ENCODE assay signal across 10 cellular contexts in genomic region chr10:73967544-73967943, GRCh38. TPM values are rescaled to one million over a fixed set of nuclear protein-coding genes. Genes with fewer than 3 reads are reported as not detected.
DNase-seq lines count a peak whose midpoint lies in the region; ATAC-seq and TF ChIP-seq lines count a peak whose summit lies in the region.
"Had no signal": no experiment of that assay in that cellular context is flagged by ENCODE, and none has a peak within 500 bp of the region (broad histone marks: within the 10 kb centered on the region; RNA-seq: fewer than 3 reads in every experiment).

No MANE protein-coding gene starts in this region.

- H3K27me3 ChIP-seq in HUES64 (ENCODE audit: insufficient read depth, low read length) (no peaks in the 10 kb centered on the region), mesenchymal stem cell (ENCODE audit: control insufficient read depth in 1 of 2, insufficient read depth in 1 of 2, low read length in 2 of 2) (no peaks in the 10 kb centered on the region), stomach smooth muscle (ENCODE audit: control insufficient read depth in 1 of 2, insufficient read depth in 2 of 2, low read length in 2 of 2) (no peaks in the 10 kb centered on the region)

- peak overlapping the region; percentile 85 to 91 for H3K18ac ChIP-seq in mesenchymal stem cell (ENCODE audit: low read depth in 1 of 2, low read length in 2 of 2)

- H3K4ac ChIP-seq in mesenchymal stem cell (ENCODE audit: low read depth in 1 of 2, low read length in 2 of 2), result peak overlapping the region; percentile 73 to 83

- peak overlapping the region; percentile 29 for H2BK15ac ChIP-seq in mesenchymal stem cell (ENCODE audit: low read depth, poor library complexity, severe bottlenecking)

- no peak overlapping the region for H2BK5ac ChIP-seq in mesenchymal stem cell (ENCODE audit: low read depth, low read length, poor library complexity, severe bottlenecking)

- H3K36me3 ChIP-seq in HUES64 (ENCODE audit: insufficient read depth, low read length), result no peaks in the 10 kb centered on the region
- H3K36me3 ChIP-seq in mesenchymal stem cell (ENCODE audit: control insufficient read depth in 1 of 2, insufficient read depth in 2 of 2, low read depth in 1 of 2, low read length in 2 of 2), result no peaks in the 10 kb centered on the region
- no peaks in the 10 kb centered on the region for H3K36me3 ChIP-seq in stomach smooth muscle (ENCODE audit: control insufficient read depth in 2 of 2, insufficient read depth in 2 of 2, low read length in 2 of 2)

- H4K8ac ChIP-seq in mesenchymal stem cell (ENCODE audit: low read length), result no peak overlapping the region

- no peak overlapping the region for H3K23ac ChIP-seq in mesenchymal stem cell (ENCODE audit: low read length in 2 of 2)

- no peaks in the 10 kb centered on the region for H3K27me3 Mint-ChIP-seq in brain
- H3K27me3 Mint-ChIP-seq in stimulated activated naive B cell treated with anti-CD40 and anti-IgM and Interleukin-4, amounts not matched to agents 10 μg/mL and 1 μg/mL and 100 μg/mL, for 72 hours, result no peaks in the 10 kb centered on the region
- H3K27me3 Mint-ChIP-seq in naive thymus-derived CD8-positive, alpha-beta T cell, result no peaks in the 10 kb centered on the region
- H3K27me3 Mint-ChIP-seq: activated T-cell treated with anti-CD3 and anti-CD28 coated beads, Interleukin-2, amount 50 U/mL, for 24 hours had no signal

- WGBS in HUES64, result 53% methylated on average over 5 of the region's 5 CpGs
- WGBS in mesenchymal stem cell, result 56% methylated on average over 4 of the region's 5 CpGs

- POLR2A ChIA-PET in naive thymus-derived CD8-positive, alpha-beta T cell (lab: Charles Lee), result no interaction called here

- H4K91ac ChIP-seq in mesenchymal stem cell (ENCODE audit: low read length), result peak overlapping the region; percentile 19

- peak overlapping the region; percentile 98 to 99 for H2BK12ac ChIP-seq in mesenchymal stem cell (ENCODE audit: low read length in 2 of 2)

- no peak overlapping the region for H3K4me3 ChIP-seq in HUES64 (ENCODE audit: low read length)
- H3K4me3 ChIP-seq in mesenchymal stem cell (ENCODE audit: insufficient read depth in 1 of 2, low read depth in 1 of 2, low read length in 2 of 2), result no peak overlapping the region
- H3K4me3 ChIP-seq in stomach smooth muscle (ENCODE audit: low read length in 2 of 2), result no peak overlapping the region

- DNase-seq in mesenchymal stem cell, result peak; percentile 45
- no peak for DNase-seq in stimulated activated naive B cell treated with anti-CD40 and anti-IgM and Interleukin-4, amounts not matched to agents 10 μg/mL and 1 μg/mL and 100 μg/mL, for 72 hours
- no peak for DNase-seq in naive thymus-derived CD8-positive, alpha-beta T cell
- no peak for DNase-seq in T-helper 9 cell
- DNase-seq in NCI-H82 treated with DMSO at 0.1 percent for 48 hours (lab: John Stamatoyannopoulos, UW; ENCODE audit: unreplicated experiment), result no peak
- DNase-seq: activated CD4-positive, alpha-beta T cell treated with anti-CD3 and anti-CD28 coated beads for 48 hours; activated T-cell treated with anti-CD3 and anti-CD28 coated beads, Interleukin-2, amount 50 U/mL, for 24 hours had no signal

- H3K4me1 Mint-ChIP-seq in brain, result peaks cover 40% of the 10 kb centered on the region
- peaks cover 6 to 7% of the 10 kb centered on the region in 2 donors for H3K4me1 Mint-ChIP-seq in stimulated activated naive B cell treated with anti-CD40 and anti-IgM and Interleukin-4, amounts not matched to agents 10 μg/mL and 1 μg/mL and 100 μg/mL, for 72 hours
- H3K4me1 Mint-ChIP-seq in naive thymus-derived CD8-positive, alpha-beta T cell, result peaks cover 0 to 26% (median 2%) of the 10 kb centered on the region in 4 donors

- H2BK120ac ChIP-seq in mesenchymal stem cell (ENCODE audit: low read depth, low read length), result peak overlapping the region; percentile 95

- peak overlapping the region; percentile 98 for H2AK5ac ChIP-seq in mesenchymal stem cell (ENCODE audit: low read length, severe bottlenecking)

- peak overlapping the region in 3 of 5 experiments; percentile 90 to 95 (median 94) for H3K27ac Mint-ChIP-seq in brain
- no peak overlapping the region for H3K27ac Mint-ChIP-seq in stimulated activated naive B cell treated with anti-CD40 and anti-IgM and Interleukin-4, amounts not matched to agents 10 μg/mL and 1 μg/mL and 100 μg/mL, for 72 hours
- H3K27ac Mint-ChIP-seq in naive thymus-derived CD8-positive, alpha-beta T cell, result no peak overlapping the region
- H3K27ac Mint-ChIP-seq: activated T-cell treated with anti-CD3 and anti-CD28 coated beads, Interleukin-2, amount 50 U/mL, for 24 hours had no signal

- no peaks in the 10 kb centered on the region for H3K9me3 Mint-ChIP-seq in brain
- H3K9me3 Mint-ChIP-seq in stimulated activated naive B cell treated with anti-CD40 and anti-IgM and Interleukin-4, amounts not matched to agents 10 μg/mL and 1 μg/mL and 100 μg/mL, for 72 hours, result no peaks in the 10 kb centered on the region
- no peaks in the 10 kb centered on the region for H3K9me3 Mint-ChIP-seq in naive thymus-derived CD8-positive, alpha-beta T cell
- H3K9me3 Mint-ChIP-seq: activated T-cell treated with anti-CD3 and anti-CD28 coated beads, Interleukin-2, amount 50 U/mL, for 24 hours had no signal

- TF ChIP-seq CTCF in brain (conservative IDR thresholded peaks at IDR 0.05), result no peak

- H3K36me3 Mint-ChIP-seq in brain, result no peaks in the 10 kb centered on the region
- no peaks in the 10 kb centered on the region for H3K36me3 Mint-ChIP-seq in stimulated activated naive B cell treated with anti-CD40 and anti-IgM and Interleukin-4, amounts not matched to agents 10 μg/mL and 1 μg/mL and 100 μg/mL, for 72 hours
- no peaks in the 10 kb centered on the region for H3K36me3 Mint-ChIP-seq in naive thymus-derived CD8-positive, alpha-beta T cell

- peak overlapping the region; percentile 99 for H3K27ac ChIP-seq in HUES64 (ENCODE audit: low read depth, low read length)
- H3K27ac ChIP-seq in mesenchymal stem cell (ENCODE audit: low read length, poor library complexity, severe bottlenecking), result peak overlapping the region; percentile 98
- peak overlapping the region; percentile 97 for H3K27ac ChIP-seq in stomach smooth muscle (ENCODE audit: low read length)

- peak overlapping the region; percentile 89 for H3K9ac ChIP-seq in HUES64 (ENCODE audit: low read depth, low read length)
- no peak overlapping the region for H3K9ac ChIP-seq in mesenchymal stem cell (ENCODE audit: low read length)
- H3K9ac ChIP-seq in stomach smooth muscle (ENCODE audit: low read length in 2 of 2), result peak overlapping the region in 1 of 2 donors; percentile 44

- H3K4me2 ChIP-seq in mesenchymal stem cell (ENCODE audit: low read length, poor library complexity, severe bottlenecking), result no peak overlapping the region

- peak overlapping the region in 2 of 5 experiments; percentile 27 to 55 for H3K4me3 Mint-ChIP-seq in brain
- H3K4me3 Mint-ChIP-seq in stimulated activated naive B cell treated with anti-CD40 and anti-IgM and Interleukin-4, amounts not matched to agents 10 μg/mL and 1 μg/mL and 100 μg/mL, for 72 hours, result no peak overlapping the region
- no peak overlapping the region for H3K4me3 Mint-ChIP-seq in naive thymus-derived CD8-positive, alpha-beta T cell
- H3K4me3 Mint-ChIP-seq: activated T-cell treated with anti-CD3 and anti-CD28 coated beads, Interleukin-2, amount 50 U/mL, for 24 hours had no signal

- ATAC-seq in stimulated activated naive B cell treated with anti-CD40 and anti-IgM and Interleukin-4, amounts not matched to agents 10 μg/mL and 1 μg/mL and 100 μg/mL, for 72 hours (replicated peaks), result no peak
- no peak for ATAC-seq in naive thymus-derived CD8-positive, alpha-beta T cell

- H3K9me3 ChIP-seq in HUES64 (ENCODE audit: insufficient read depth, low read depth, low read length), result no peaks in the 10 kb centered on the region
- no peaks in the 10 kb centered on the region for H3K9me3 ChIP-seq in mesenchymal stem cell (ENCODE audit: control insufficient read depth, low read length)
- no peaks in the 10 kb centered on the region for H3K9me3 ChIP-seq in stomach smooth muscle (ENCODE audit: control insufficient read depth in 2 of 2, low read length in 2 of 2)

- no peak overlapping the region for H2AFZ ChIP-seq in mesenchymal stem cell (ENCODE audit: low read depth, low read length)

- H3K14ac ChIP-seq in mesenchymal stem cell (ENCODE audit: low read length in 2 of 2), result no peak overlapping the region

- H3K79me1 ChIP-seq in mesenchymal stem cell (replicated peaks; ENCODE audit: low read length, poor library complexity, severe bottlenecking), result no peaks in the 10 kb centered on the region

- peaks cover 43% of the 10 kb centered on the region for H3K4me1 ChIP-seq in HUES64 (ENCODE audit: insufficient read depth, low read length)
- H3K4me1 ChIP-seq in mesenchymal stem cell (ENCODE audit: control insufficient read depth, insufficient read depth, low read depth, low read length), result peaks cover 20% of the 10 kb centered on the region
- peaks cover 39% of the 10 kb centered on the region for H3K4me1 ChIP-seq in stomach smooth muscle (ENCODE audit: control insufficient read depth, insufficient read depth, low read length)

RNA-seq across cellular contexts. Expression of gene VCL, which starts 30.4 kb away (rescaled TPM):
- polyA plus RNA-seq in HUES64 (2013, experiment 1 of 2), result 144 TPM
- 145 TPM for polyA plus RNA-seq in HUES64 (2013, experiment 2 of 2)
- 21.5 TPM for polyA plus RNA-seq in brain (ENCODE audit: insufficient read depth, low read depth, low replicate concordance)
- polyA plus RNA-seq in mesenchymal stem cell (2013, experiment 1 of 2), result 216 TPM
- polyA plus RNA-seq in mesenchymal stem cell (2013, experiment 2 of 2), result 211 TPM
- 1 to 10 TPM; 5.0 to 5.9 TPM for total RNA-seq in naive thymus-derived CD8-positive, alpha-beta T cell
- polyA plus RNA-seq in naive thymus-derived CD8-positive, alpha-beta T cell, result 10 to 100 TPM in 1 of 3 donors, 1 to 10 TPM in 2; 7.8 to 21.2 (median 9.0) TPM

RNA-seq across cellular contexts. Expression of gene PLAU, which starts 56.6 kb away (rescaled TPM):
- 12.1 TPM for polyA plus RNA-seq in HUES64 (2013, experiment 1 of 2)
- polyA plus RNA-seq in HUES64 (2013, experiment 2 of 2), result 16.0 TPM
- 1.8 TPM for polyA plus RNA-seq in brain (ENCODE audit: insufficient read depth, low read depth, low replicate concordance)
- polyA plus RNA-seq in mesenchymal stem cell (2013, experiment 1 of 2), result 1,126 TPM
- polyA plus RNA-seq in mesenchymal stem cell (2013, experiment 2 of 2), result 1,146 TPM
- total RNA-seq in naive thymus-derived CD8-positive, alpha-beta T cell, result under 1 TPM; 0.26 to 0.30 TPM
- not detected for polyA plus RNA-seq in naive thymus-derived CD8-positive, alpha-beta T cell

Comparison
In these comparisons a context has a peak if more than half of its experiments do, and no peak if none do; other contexts are left out.
1. H3K27ac Mint-ChIP-seq: peak in brain (3 of 5); none in stimulated activated naive B cell treated with anti-CD40 and anti-IgM and Interleukin-4, amounts not matched to agents 10 μg/mL and 1 μg/mL and 100 μg/mL, for 72 hours (single experiment) and naive thymus-derived CD8-positive, alpha-beta T cell (0 of 10).
2. Peak in every context shown above with its lines, with median percentiles within 50 percentile points of each other: H3K27ac ChIP-seq.